ENCODE assay signal across 21 cellular contexts in genomic region chr2:147211484-147211883, GRCh38.
"Had no signal": no experiment of that assay in that cellular context is flagged by ENCODE, and none has a peak within 500 bp of the region (broad histone marks: within the 10 kb centered on the region; RNA-seq: fewer than 3 reads in every experiment).

No MANE protein-coding gene starts in this region.

- H3K4me2 ChIP-seq: SK-N-SH had no signal

- H3K9ac ChIP-seq: SK-N-SH had no signal

- ATAC-seq: HepG2, Panc1 had no signal

- H3K27ac ChIP-seq: RWPE1 had no signal

- H3K9me3 ChIP-seq: SK-N-SH had no signal

- DNase-seq: IMR-90, Kasumi-1, KG1, MM.1S, NCI-H1092 treated with DMSO at 0.1 percent for 48 hours, NCI-H1436, NCI-H187, NCI-H2029, NCI-H2081 treated with DMSO at 0.1 percent for 48 hours, NCI-H2171, NCI-H226, NCI-H446, NCI-H510A, NCI-H524 treated with DMSO at 0.1 percent for 48 hours, NCI-H69, NCI-H774, SHP77, SK-N-SH had no signal
